ENCODE assay signal across 8 cellular contexts in the genomic region with DNA sequence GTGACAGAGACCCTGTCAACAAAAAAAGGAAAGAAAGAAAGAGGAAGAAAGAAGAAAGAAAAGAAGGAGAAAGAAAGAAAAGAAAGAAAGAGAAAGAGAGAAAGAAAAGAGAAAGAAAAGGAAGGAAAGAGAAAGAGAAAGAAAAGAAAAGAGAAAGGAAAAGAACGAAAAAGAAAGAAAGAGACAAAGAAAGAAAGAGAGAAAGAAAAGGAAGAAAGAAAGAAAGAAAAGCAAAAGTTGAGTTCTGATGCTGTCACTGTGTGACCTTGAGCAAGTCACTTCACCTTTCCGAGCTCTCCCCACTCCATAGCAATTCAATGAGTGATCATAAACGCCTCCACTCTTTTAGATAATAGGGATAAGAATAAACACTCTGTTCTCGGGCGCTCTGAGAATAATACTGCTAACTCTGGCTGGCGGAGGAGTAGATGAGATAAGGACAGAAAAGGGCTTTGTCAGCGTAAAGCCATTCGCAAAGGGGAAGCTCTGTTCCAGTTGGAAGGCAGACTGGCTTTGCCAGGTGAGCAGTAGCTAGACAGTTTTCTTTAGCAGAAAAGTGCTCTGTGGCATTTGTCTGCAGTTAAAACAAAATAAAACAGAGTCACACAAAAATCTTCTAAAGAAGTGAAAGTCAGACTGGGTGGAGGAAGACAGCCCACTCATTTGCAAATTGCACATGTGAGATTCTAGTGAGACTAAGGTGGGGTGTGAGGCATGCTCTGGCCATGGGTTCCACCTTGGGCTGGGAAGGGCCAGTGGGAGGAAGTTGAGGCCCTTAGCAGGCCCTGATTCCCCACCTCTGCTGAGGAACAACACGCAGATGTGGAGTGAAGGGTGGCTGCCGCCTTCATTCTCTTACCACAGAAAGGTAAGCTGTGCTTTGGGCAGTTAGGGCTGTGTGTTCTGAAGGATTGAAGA. TPM values are rescaled to one million over a fixed set of nuclear protein-coding genes. Genes with fewer than 3 reads are reported as not detected.
A peak's percentile ranks its signal among the peaks of the same experiment; 100 is the strongest.
DNase-seq lines count a peak whose midpoint lies in the region; ATAC-seq, FAIRE-seq and TF ChIP-seq lines count a peak whose summit lies in the region.

No MANE protein-coding gene starts in this region.

- DNase-seq in Right ventricle myocardium inferior (ENCODE audit: missing footprints) (no peak), cardiac septum (ENCODE audit: low spot score) (no peak), RPMI8226 (peak; percentile 92), fibroblast of pulmonary artery (ENCODE audit: low read depth) (peak; percentile 60), cerebellar cortex (ENCODE audit: low spot score) (no peak), RCC 7860 (ENCODE audit: low spot score) (no peak), iPS-NIHi11 (ENCODE audit: low spot score) (no peak)

- H3K27me3 Mint-ChIP-seq in stimulated activated memory B cell treated with anti-CD40 and anti-IgM and Interleukin-4, amounts not matched to agents 10 μg/mL and 1 μg/mL and 100 μg/mL, for 72 hours = no peaks in the 10 kb centered on the region

- peak overlapping the region; percentile 67 for H3K4me3 Mint-ChIP-seq in stimulated activated memory B cell treated with anti-CD40 and anti-IgM and Interleukin-4, amounts not matched to agents 10 μg/mL and 1 μg/mL and 100 μg/mL, for 72 hours

- H3K9me3 Mint-ChIP-seq in stimulated activated memory B cell treated with anti-CD40 and anti-IgM and Interleukin-4, amounts not matched to agents 10 μg/mL and 1 μg/mL and 100 μg/mL, for 72 hours = no peaks in the 10 kb centered on the region

- ATAC-seq in Right ventricle myocardium inferior = peak; percentile 81
- ATAC-seq in stimulated activated memory B cell treated with anti-CD40 and anti-IgM and Interleukin-4, amounts not matched to agents 10 μg/mL and 1 μg/mL and 100 μg/mL, for 72 hours = peak; percentile 81

- H3K36me3 Mint-ChIP-seq in stimulated activated memory B cell treated with anti-CD40 and anti-IgM and Interleukin-4, amounts not matched to agents 10 μg/mL and 1 μg/mL and 100 μg/mL, for 72 hours = no peaks in the 10 kb centered on the region

- no peak for FAIRE-seq in RCC 7860 (lab: Jason Lieb, UNC)

- H3K27ac Mint-ChIP-seq in stimulated activated memory B cell treated with anti-CD40 and anti-IgM and Interleukin-4, amounts not matched to agents 10 μg/mL and 1 μg/mL and 100 μg/mL, for 72 hours = peak overlapping the region; percentile 80

- intact Hi-C loops in Right ventricle myocardium inferior (cut with DNase I) (no loop called here), cardiac septum (cut with DNase I) (loop anchor here (2.0 kb wide), 1 partner anchor 46 kb away; no protein-coding TSS in a partner anchor)

- no peak for TF ChIP-seq CTCF in fibroblast of pulmonary artery (IDR thresholded peaks at IDR 0.05; ENCODE audit: low read length, missing control alignments)

- H3K4me1 Mint-ChIP-seq in stimulated activated memory B cell treated with anti-CD40 and anti-IgM and Interleukin-4, amounts not matched to agents 10 μg/mL and 1 μg/mL and 100 μg/mL, for 72 hours = peaks cover 29% of the 10 kb centered on the region

- peak overlapping the region; percentile 14 for H3K4me3 ChIP-seq in fibroblast of pulmonary artery (replicated peaks; ENCODE audit: low read depth, low read length)

RNA-seq across cellular contexts. Expression of gene FLNB, which starts 9.6 kb away (rescaled TPM):
- total RNA-seq in Right ventricle myocardium inferior (32.1 TPM), cardiac septum (58.1 TPM)

Comparison
In these comparisons a context has a peak if more than half of its experiments do, and no peak if none do; other contexts are left out.
1. DNase-seq: peak in RPMI8226 (single experiment) and fibroblast of pulmonary artery (single experiment); none in Right ventricle myocardium inferior (single experiment), cardiac septum (single experiment), cerebellar cortex (single experiment), RCC 7860 (single experiment) and iPS-NIHi11 (single experiment).